In genomic region chr1:155989242-155989991, GRCh38 we compare ENCODE assay signal across 8 cellular contexts. TPM values are rescaled to one million over a fixed set of nuclear protein-coding genes. Genes with fewer than 3 reads are reported as not detected.
A peak's percentile ranks its signal among the peaks of the same experiment; 100 is the strongest.
DNase-seq lines count a peak whose midpoint lies in the region; ATAC-seq and TF ChIP-seq lines count a peak whose summit lies in the region.

No MANE protein-coding gene starts in this region.

- 20% methylated on average over 6 of the region's 9 CpGs; no CpG with 5 or more reads in 1 of the 2 experiments for WGBS in IMR-90 (ENCODE audit: extremely low coverage in 2 of 2, insufficient read length in 1 of 2), 2 experiments
- 21 to 26% (median 25%) methylated on average over 4 to 9 of the region's 9 CpGs for whole genome bisulfite sequencing in stomach, 5 donors

- H2BK5ac ChIP-seq in IMR-90 (ENCODE audit: low read depth, low read length, poor library complexity, severe bottlenecking), result no peak overlapping the region

- ATAC-seq in IMR-90 (ENCODE audit: low read depth), result peak; percentile 98
- peak; percentile 87 for ATAC-seq in activated T-helper 17 cell treated with anti-CD3 and anti-CD28 coated beads, Interleukin-2, amount 50 U/mL, for 72 hours (replicated peaks)

- no peaks in the 10 kb centered on the region for H3K36me3 Mint-ChIP-seq in activated T-helper 17 cell treated with anti-CD3 and anti-CD28 coated beads, Interleukin-2, amount 50 U/mL, for 72 hours (ENCODE audit: low read depth)
- no peaks in the 10 kb centered on the region for H3K36me3 Mint-ChIP-seq in neural progenitor cell

- intact Hi-C loops in IMR-90 (cut with micrococcal nuclease), result loop anchor here (1.0 kb wide), 2 partner anchors 27 to 51 kb away; no protein-coding TSS in a partner anchor
- intact Hi-C loops in stomach (cut with DNase I; ENCODE audit: low total_unique reads), result no loop called here

- no peak overlapping the region for H3K4me3 Mint-ChIP-seq in activated T-helper 17 cell treated with anti-CD3 and anti-CD28 coated beads, Interleukin-2, amount 50 U/mL, for 72 hours
- H3K4me3 Mint-ChIP-seq in neural progenitor cell, result no peak overlapping the region

- no peaks in the 10 kb centered on the region for H3K79me2 ChIP-seq in neural progenitor cell (ENCODE audit: low read depth)

- H3K9me3 ChIP-seq in IMR-90 (ENCODE audit: control insufficient read depth, insufficient read depth, low read length) (no peaks in the 10 kb centered on the region), neural progenitor cell (ENCODE audit: low read depth) (no peaks in the 10 kb centered on the region), stomach (no peaks in the 10 kb centered on the region)

- no peaks in the 10 kb centered on the region for H4K20me1 ChIP-seq in IMR-90 (ENCODE audit: insufficient read depth, low read length)
- no peaks in the 10 kb centered on the region for H4K20me1 ChIP-seq in neural progenitor cell (ENCODE audit: low read depth)

- H4K5ac ChIP-seq in IMR-90 (ENCODE audit: low read depth, low read length), result peak overlapping the region; percentile 73; the same call in 1 of the 2 replicates

- in situ Hi-C loops in IMR-90 (cut with MboI; ENCODE audit: low sequenced_read_pairs), result loop anchor here (5.0 kb wide), 1 partner anchor 52 kb away; no protein-coding TSS in a partner anchor

- TF ChIP-seq EP300 in stomach (IDR thresholded peaks at IDR 0.05), result no peak

- POLR2A ChIA-PET in IMR-90 (lab: Charles Lee; ENCODE audit: unreplicated experiment), result interaction anchor here (0.6 kb wide), 1 partner anchor 21 kb away, joined by 3 read pairs; no protein-coding TSS in a partner anchor

- peak overlapping the region; percentile 17 to 91; a peak in 2 of 4 replicates for H4K8ac ChIP-seq in IMR-90 (ENCODE audit: low read depth in 2 of 2, low read length in 2 of 2)

- H3K27me3 Mint-ChIP-seq in activated T-helper 17 cell treated with anti-CD3 and anti-CD28 coated beads, Interleukin-2, amount 50 U/mL, for 72 hours, result no peaks in the 10 kb centered on the region
- peaks cover 3% of the 10 kb centered on the region for H3K27me3 Mint-ChIP-seq in neural progenitor cell (ENCODE audit: insufficient read depth, low read depth)

- peaks cover 10% of the 10 kb centered on the region for H3K4me1 ChIP-seq in IMR-90 (ENCODE audit: control insufficient read depth, insufficient read depth, low read length)
- peaks cover 4% of the 10 kb centered on the region for H3K4me1 ChIP-seq in neural progenitor cell
- peaks cover 3 to 37% (median 12%) of the 10 kb centered on the region in 4 donors for H3K4me1 ChIP-seq in stomach

- H2AK5ac ChIP-seq in IMR-90 (ENCODE audit: low read depth, low read length), result peak overlapping the region; percentile 84

- H2BK15ac ChIP-seq in IMR-90 (ENCODE audit: low read depth, low read length), result peak overlapping the region; percentile 78; the same call in 1 of the 3 replicates

- peaks cover 4% of the 10 kb centered on the region for H3F3A ChIP-seq in neural progenitor cell (ENCODE audit: low read depth)

- H3K4me1 Mint-ChIP-seq in activated T-helper 17 cell treated with anti-CD3 and anti-CD28 coated beads, Interleukin-2, amount 50 U/mL, for 72 hours, result peaks cover 4% of the 10 kb centered on the region
- H3K4me1 Mint-ChIP-seq in neural progenitor cell, result peaks cover 9% of the 10 kb centered on the region

- H3K9ac ChIP-seq in IMR-90 (ENCODE audit: low read depth, low read length) (peak overlapping the region; percentile 16), neural progenitor cell (no peak overlapping the region)

- H3K27ac Mint-ChIP-seq in activated T-helper 17 cell treated with anti-CD3 and anti-CD28 coated beads, Interleukin-2, amount 50 U/mL, for 72 hours, result peak overlapping the region; percentile 31
- H3K27ac Mint-ChIP-seq in neural progenitor cell, result no peak overlapping the region

- no peak overlapping the region for H3K56ac ChIP-seq in IMR-90 (ENCODE audit: extremely low read depth, insufficient read depth, low read length)

- dilution Hi-C loops in IMR-90 (cut with HindIII; ENCODE audit: low sequenced_read_pairs, unreplicated experiment), result no loop called here

- peaks cover 0 to 7% of the 10 kb centered on the region in 2 experiments; a peak in 1 of 4 replicates for H3K79me1 ChIP-seq in IMR-90 (ENCODE audit: low read depth in 1 of 2, low read length in 2 of 2)

- H3K36me3 ChIP-seq in IMR-90 (ENCODE audit: control insufficient read depth, insufficient read depth, low read length), result no peaks in the 10 kb centered on the region
- no peaks in the 10 kb centered on the region for H3K36me3 ChIP-seq in neural progenitor cell
- H3K36me3 ChIP-seq in stomach, result peaks cover 0 to 4% (median 0%) of the 10 kb centered on the region in 4 donors

- CTCF ChIA-PET in IMR-90 (lab: Yijun Ruan, JAX), result interaction anchor here (0.6 to 1.3 kb wide), 11 partner anchors 8 to 67 kb away, joined by 3 to 11 read pairs (median 4); partner anchors contain the start of genes KHDC4 and SSR2

- H3K4me3 ChIP-seq in IMR-90 (ENCODE audit: insufficient read depth, low read depth, low read length) (no peak overlapping the region), fibroblast of villous mesenchyme (ENCODE audit: low read depth, low read length) (no peak overlapping the region), neural progenitor cell (no peak overlapping the region), stomach (peak overlapping the region; percentile 23 to 36 (median 32))

- TF ChIP-seq RAD21 in IMR-90 (IDR thresholded peaks at IDR 0.05; ENCODE audit: low read length), result peak; percentile 98

- H3K23ac ChIP-seq in IMR-90 (ENCODE audit: low read depth, low read length), result peak overlapping the region; percentile 13; the same call in 1 of the 2 replicates

- H3K18ac ChIP-seq in IMR-90 (ENCODE audit: low read depth, low read length), result no peak overlapping the region; the same call in 1 of the 2 replicates

- no TSS peak for BruUV-seq in IMR-90 (replicated peaks; lab: Mats Ljungman, UMichigan)

- H3K9me1 ChIP-seq in IMR-90 (ENCODE audit: insufficient read depth, low read length), result peaks cover 2% of the 10 kb centered on the region; the same call in 1 of the 2 replicates

- H4K91ac ChIP-seq in IMR-90 (ENCODE audit: insufficient read depth, low read depth, low read length), result peak overlapping the region; percentile 91

- H2BK120ac ChIP-seq in IMR-90 (ENCODE audit: low read depth, low read length), result peak overlapping the region; percentile 92

- no peaks in the 10 kb centered on the region for H3K27me3 ChIP-seq in IMR-90 (ENCODE audit: control insufficient read depth, insufficient read depth, low read length)
- no peaks in the 10 kb centered on the region for H3K27me3 ChIP-seq in neural progenitor cell
- H3K27me3 ChIP-seq in stomach, result no peaks in the 10 kb centered on the region

- peak overlapping the region; percentile 77 for H3K14ac ChIP-seq in IMR-90 (replicated peaks; ENCODE audit: low read depth, low read length)

- H2BK20ac ChIP-seq in IMR-90 (ENCODE audit: low read depth, low read length), result peak overlapping the region; percentile 83

- peak overlapping the region; percentile 35; the same call in 1 of the 2 replicates for H3K4me2 ChIP-seq in IMR-90 (ENCODE audit: low read depth, low read length)
- H3K4me2 ChIP-seq in neural progenitor cell, result no peak overlapping the region

- DNase-seq in NCI-H187 (lab: John Stamatoyannopoulos, UW) (peak; percentile 38 to 56), NCI-H187 treated with DMSO at 0.1 percent for 48 hours (lab: John Stamatoyannopoulos, UW) (no peak), IMR-90 (peak; percentile 61), RPMI7951 (ENCODE audit: low read depth) (peak; percentile 64), fibroblast of villous mesenchyme (ENCODE audit: low read depth) (peak; percentile 73), neural progenitor cell (ENCODE audit: low spot score) (peak; percentile 78), stomach (peak; percentile 79)

- H3K27ac ChIP-seq in IMR-90 (ENCODE audit: insufficient read depth, low read length) (peak overlapping the region; percentile 8; the same call in 1 of the 2 replicates), neural progenitor cell (no peak overlapping the region), stomach (peak overlapping the region in 4 of 5 donors; percentile 4 to 65 (median 52))

- H2AK9ac ChIP-seq in IMR-90 (replicated peaks; ENCODE audit: low read depth, low read length, poor library complexity), result peak overlapping the region; percentile 80

- TF ChIP-seq POLR2A in IMR-90 (IDR thresholded peaks at IDR 0.05; ENCODE audit: low read depth, low read length) (peak; percentile 57; the same call in 1 of the 2 replicates), stomach (IDR thresholded peaks at IDR 0.05) (no peak)

- TF ChIP-seq CTCF in IMR-90 (conservative IDR thresholded peaks at IDR 0.05; ENCODE audit: low read depth, low read length) (peak; percentile 95), fibroblast of villous mesenchyme (IDR thresholded peaks at IDR 0.05; ENCODE audit: insufficient read depth, low read depth, low read length) (peak; percentile 99), neural progenitor cell (IDR thresholded peaks at IDR 0.05) (peak; percentile 94), stomach (IDR thresholded peaks at IDR 0.05) (peak in 6 of 7 experiments; percentile 75 to 99 (median 98))

- H3K9me3 Mint-ChIP-seq in activated T-helper 17 cell treated with anti-CD3 and anti-CD28 coated beads, Interleukin-2, amount 50 U/mL, for 72 hours, result no peaks in the 10 kb centered on the region
- no peaks in the 10 kb centered on the region for H3K9me3 Mint-ChIP-seq in neural progenitor cell

- H3K4ac ChIP-seq in IMR-90 (ENCODE audit: low read depth, low read length), result peak overlapping the region; percentile 89

- peak overlapping the region; percentile 96 for H2AFZ ChIP-seq in IMR-90 (replicated peaks; ENCODE audit: low read length, poor library complexity)
- H2AFZ ChIP-seq in neural progenitor cell (replicated peaks), result peak overlapping the region; percentile 73

RNA-seq across cellular contexts. Expression of gene ARHGEF2, which starts 11.1 kb away (rescaled TPM):
- total RNA-seq in IMR-90 (2012; rRNA removed) (81.4 and 91.8 TPM in 2 replicates), fibroblast of villous mesenchyme (137 and 146 TPM in 2 replicates), neural progenitor cell (ENCODE audit: low replicate concordance) (79.7 and 108 TPM in 2 replicates), stomach (100 to 1,000 TPM in 3 of 5 donors, 10 to 100 TPM in 2; 34.8 to 376 (median 180) TPM)
- polyA plus RNA-seq in IMR-90 (2012; rRNA removed) (101 and 117 TPM in 2 replicates), stomach (10 to 100 TPM; 20.4 to 27.6 (median 24.7) TPM)
- 64.3 and 78.0 TPM in 2 replicates for polyA plus RNA-seq in IMR-90 (2012; cell fraction: cytosol; rRNA removed)
- polyA plus RNA-seq in IMR-90 (2012; cell fraction: nucleus; rRNA removed; ENCODE audit: low replicate concordance), result 272 and 424 TPM in 2 replicates
- 54.3 and 65.5 TPM in 2 replicates for total RNA-seq in RPMI7951 (2014; rRNA removed; shearing (Covaris generic))
- total RNA-seq in activated T-helper 17 cell treated with anti-CD3 and anti-CD28 coated beads, Interleukin-2, amount 50 U/mL, for 72 hours, result 100 to 1,000 TPM; 108 to 205 TPM

RNA-seq across cellular contexts. Expression of gene SSR2, which starts 31.3 kb away (rescaled TPM):
- total RNA-seq in IMR-90 (2012; rRNA removed) (553 and 927 TPM in 2 replicates), fibroblast of villous mesenchyme (381 and 386 TPM in 2 replicates), neural progenitor cell (ENCODE audit: low replicate concordance) (293 and 314 TPM in 2 replicates), stomach (100 to 1,000 TPM in 4 of 5 donors, 10 to 100 TPM in 1; 67.1 to 354 (median 216) TPM)
- polyA plus RNA-seq in IMR-90 (2012; rRNA removed) (952 and 1,264 TPM in 2 replicates), stomach (100 to 1,000 TPM; 223 to 309 (median 242) TPM)
- polyA plus RNA-seq in IMR-90 (2012; cell fraction: cytosol; rRNA removed), result 935 and 1,213 TPM in 2 replicates
- polyA plus RNA-seq in IMR-90 (2012; cell fraction: nucleus; rRNA removed; ENCODE audit: low replicate concordance), result 229 and 499 TPM in 2 replicates
- 657 and 685 TPM in 2 replicates for total RNA-seq in RPMI7951 (2014; rRNA removed; shearing (Covaris generic))
- total RNA-seq in activated T-helper 17 cell treated with anti-CD3 and anti-CD28 coated beads, Interleukin-2, amount 50 U/mL, for 72 hours, result 100 to 1,000 TPM; 194 to 208 TPM

RNA-seq across cellular contexts. Expression of gene RXFP4, which starts 48.0 kb away (rescaled TPM):
- not detected in 2 replicates for total RNA-seq in IMR-90 (2012; rRNA removed)
- not detected in 2 replicates for polyA plus RNA-seq in IMR-90 (2012; rRNA removed)
- not detected in 2 replicates for polyA plus RNA-seq in IMR-90 (2012; cell fraction: cytosol; rRNA removed)
- polyA plus RNA-seq in IMR-90 (2012; cell fraction: nucleus; rRNA removed; ENCODE audit: low replicate concordance), result 0.07 TPM in 1 of 2 replicates, not detected in the other
- not detected in 2 replicates for total RNA-seq in RPMI7951 (2014; rRNA removed; shearing (Covaris generic))
- total RNA-seq in activated T-helper 17 cell treated with anti-CD3 and anti-CD28 coated beads, Interleukin-2, amount 50 U/mL, for 72 hours, result not detected
- total RNA-seq in fibroblast of villous mesenchyme, result not detected in 2 replicates
- total RNA-seq in neural progenitor cell (ENCODE audit: low replicate concordance), result not detected in 2 replicates
- 10 to 100 TPM in 1 of 5 donors, not detected in 4; 50.4 TPM for total RNA-seq in stomach
- polyA plus RNA-seq in stomach, result not detected

RNA-seq across cellular contexts. Expression of gene KHDC4, which starts 55.2 kb away (rescaled TPM):
- total RNA-seq in IMR-90 (2012; rRNA removed) (22.5 and 28.0 TPM in 2 replicates), fibroblast of villous mesenchyme (23.8 and 42.7 TPM in 2 replicates), neural progenitor cell (ENCODE audit: low replicate concordance) (91.5 and 91.9 TPM in 2 replicates), stomach (100 to 1,000 TPM in 2 of 5 donors, 10 to 100 TPM in 3; 49.2 to 126 (median 78.4) TPM)
- polyA plus RNA-seq in IMR-90 (2012; rRNA removed) (23.4 and 29.9 TPM in 2 replicates), stomach (10 to 100 TPM in 1 of 3 donors, 1 to 10 TPM in 2; 4.9 to 26.1 (median 9.3) TPM)
- polyA plus RNA-seq in IMR-90 (2012; cell fraction: cytosol; rRNA removed), result 9.3 and 11.6 TPM in 2 replicates
- polyA plus RNA-seq in IMR-90 (2012; cell fraction: nucleus; rRNA removed; ENCODE audit: low replicate concordance), result 59.4 and 172 TPM in 2 replicates
- total RNA-seq in RPMI7951 (2014; rRNA removed; shearing (Covaris generic)), result 27.0 and 28.6 TPM in 2 replicates
- 100 to 1,000 TPM in 1 of 2 donors, 10 to 100 TPM in 1; 67.5 to 109 TPM for total RNA-seq in activated T-helper 17 cell treated with anti-CD3 and anti-CD28 coated beads, Interleukin-2, amount 50 U/mL, for 72 hours

Comparison
In these comparisons a context has a peak if more than half of its experiments do, and no peak if none do; other contexts are left out.
1. H3K4me3 ChIP-seq: peak in stomach (4 of 4); none in IMR-90 (single experiment), fibroblast of villous mesenchyme (single experiment) and neural progenitor cell (single experiment).
2. Peak in every context shown above with its lines, with median percentiles within 50 percentile points of each other: CTCF ChIP-seq.